1 cellular context compared by ENCODE assay signal in the genomic region with DNA sequence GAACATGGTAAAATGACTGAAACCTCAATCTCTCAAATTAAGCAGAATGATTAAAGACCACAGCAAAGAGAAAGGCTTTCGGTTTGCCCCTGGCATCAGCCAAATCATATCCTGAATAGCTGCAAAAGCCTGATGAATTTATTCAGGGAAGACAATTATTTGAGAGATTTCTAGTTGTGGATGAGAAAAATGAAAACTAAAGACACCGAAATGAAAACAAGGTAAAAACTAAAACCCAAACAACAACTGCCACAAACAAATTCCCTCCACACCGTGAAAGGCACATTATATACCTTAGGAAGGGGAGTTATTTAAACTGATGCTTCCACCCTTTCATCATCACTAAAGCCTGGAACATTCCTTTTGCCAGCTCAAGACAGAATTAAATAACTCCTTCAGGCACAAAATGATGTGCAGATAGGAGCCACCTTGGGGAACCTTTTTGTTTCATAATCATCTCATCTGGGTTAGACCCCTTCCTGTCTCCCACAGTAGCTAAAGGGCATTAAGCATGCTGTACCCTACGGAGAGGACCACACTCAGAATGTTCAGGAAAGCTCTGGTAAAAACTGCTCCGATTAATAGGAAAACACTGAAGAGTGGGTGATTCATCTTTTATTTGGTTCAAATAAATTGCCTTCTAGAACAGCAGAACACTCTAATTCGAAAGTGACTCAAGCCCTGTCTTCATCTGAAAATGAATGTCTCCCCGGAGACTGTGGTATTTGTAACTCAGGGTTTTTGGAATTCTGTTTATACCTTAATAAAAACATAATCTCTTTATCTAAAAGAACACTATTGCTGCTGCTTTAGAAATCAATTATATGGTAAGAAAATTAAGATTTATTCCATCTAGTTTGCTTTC.
TF ChIP-seq lines count a peak whose summit lies in the region.

No MANE protein-coding gene starts in this region.

TF ChIP-seq in K562, 482 proteins besides CTCF, POLR2A, EP300 and RAD21:
- TF ChIP-seq, protein P1, sequence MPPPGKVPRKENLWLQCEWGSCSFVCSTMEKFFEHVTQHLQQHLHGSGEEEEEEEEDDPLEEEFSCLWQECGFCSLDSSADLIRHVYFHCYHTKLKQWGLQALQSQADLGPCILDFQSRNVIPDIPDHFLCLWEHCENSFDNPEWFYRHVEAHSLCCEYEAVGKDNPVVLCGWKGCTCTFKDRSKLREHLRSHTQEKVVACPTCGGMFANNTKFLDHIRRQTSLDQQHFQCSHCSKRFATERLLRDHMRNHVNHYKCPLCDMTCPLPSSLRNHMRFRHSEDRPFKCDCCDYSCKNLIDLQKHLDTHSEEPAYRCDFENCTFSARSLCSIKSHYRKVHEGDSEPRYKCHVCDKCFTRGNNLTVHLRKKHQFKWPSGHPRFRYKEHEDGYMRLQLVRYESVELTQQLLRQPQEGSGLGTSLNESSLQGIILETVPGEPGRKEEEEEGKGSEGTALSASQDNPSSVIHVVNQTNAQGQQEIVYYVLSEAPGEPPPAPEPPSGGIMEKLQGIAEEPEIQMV (tag; conservative IDR thresholded peaks at IDR 0.05; ENCODE audit: low read depth): no peak
- TF ChIP-seq MTA3 (IDR thresholded peaks at IDR 0.05; ENCODE audit: borderline replicate concordance) (0 out of 2 replicates have a peak, but pooled peaks have one; percentile 4), PHF20 (IDR thresholded peaks at IDR 0.05; ENCODE audit: partially characterized antibody) (no peak)
TF ChIP-seq in K562: peak in this region for 1.
